In genomic region chr12:57079821-57080220, GRCh38 we compare ENCODE assay signal across 1 cellular context.
TF ChIP-seq lines count a peak whose summit lies in the region.

No MANE protein-coding gene starts in this region.

TF ChIP-seq in HepG2, 621 proteins besides CTCF, POLR2A, EP300 and RAD21:
- TF ChIP-seq FOXP1 (IDR thresholded peaks at IDR 0.05) (0 out of 2 replicates have a peak, but pooled peaks have one; percentile 34), FOXP1 (CRISPR knock-in tag; IDR thresholded peaks at IDR 0.05) (no peak), ZBTB37 (CRISPR knock-in tag; IDR thresholded peaks at IDR 0.05) (no peak), TCF12 (IDR thresholded peaks at IDR 0.05) (no peak), TCF12 (CRISPR knock-in tag; IDR thresholded peaks at IDR 0.05) (no peak)
TF ChIP-seq in HepG2: peak in this region for 1.
